ENCODE assay signal across 19 cellular contexts in genomic region chr9:135878528-135879236, GRCh38. TPM values are rescaled to one million over a fixed set of nuclear protein-coding genes. Genes with fewer than 3 reads are reported as not detected.
A peak's percentile ranks its signal among the peaks of the same experiment; 100 is the strongest.
DNase-seq lines count a peak whose midpoint lies in the region; ATAC-seq and TF ChIP-seq lines count a peak whose summit lies in the region.
"Had no signal": no experiment of that assay in that cellular context is flagged by ENCODE, and none has a peak within 500 bp of the region (broad histone marks: within the 10 kb centered on the region; RNA-seq: fewer than 3 reads in every experiment).

No MANE protein-coding gene starts in this region.

- no peak for ATAC-seq in activated T-cell treated with anti-CD3 and anti-CD28 coated beads, Interleukin-2, amount 50 U/mL, for 72 hours (replicated peaks in 1 of 2)
- peak in 1 of 2 donors; percentile 27 for ATAC-seq in stimulated activated naive B cell treated with anti-CD40 and anti-IgM and Interleukin-4, amounts not matched to agents 10 μg/mL and 1 μg/mL and 100 μg/mL, for 72 hours (replicated peaks)
- ATAC-seq: GM12878 had no signal

- no peak for DNase-seq in activated T-cell treated with anti-CD3 and anti-CD28 coated beads, Interleukin-2, amount 50 U/mL, for 24 hours
- DNase-seq in activated T-cell treated with anti-CD3 and anti-CD28 coated beads, Interleukin-2, amount 50 U/mL, for 72 hours = no peak
- peak; percentile 16 for DNase-seq in mesenteric fat pad (ENCODE audit: low spot score)
- DNase-seq in stimulated activated naive B cell treated with anti-CD40 and anti-IgM and Interleukin-4, amounts not matched to agents 10 μg/mL and 1 μg/mL and 100 μg/mL, for 72 hours = no peak
- no peak for DNase-seq in T-helper 1 cell
- no peak for DNase-seq in stimulated activated CD8-positive, alpha-beta memory T cell treated with anti-CD3 and anti-CD28 coated beads, Interleukin-4, amount 100 ng/mL, for 48 hours
- no peak for DNase-seq in brain microvascular endothelial cell
- DNase-seq: 8988T; CD8-positive, alpha-beta memory T cell; DND-41; GDM1; GOT3; MG63; NCI-H1092 treated with DMSO at 0.1 percent for 48 hours; NCI-H510A treated with DMSO at 0.1 percent for 48 hours; PC-9 had no signal

- H3K9me3 Mint-ChIP-seq in activated T-cell treated with anti-CD3 and anti-CD28 coated beads, Interleukin-2, amount 50 U/mL, for 24 hours = no peaks in the 10 kb centered on the region
- H3K9me3 Mint-ChIP-seq in activated T-cell treated with anti-CD3 and anti-CD28 coated beads, Interleukin-2, amount 50 U/mL, for 72 hours = no peaks in the 10 kb centered on the region
- H3K9me3 Mint-ChIP-seq in brain = no peaks in the 10 kb centered on the region
- H3K9me3 Mint-ChIP-seq in stimulated activated naive B cell treated with anti-CD40 and anti-IgM and Interleukin-4, amounts not matched to agents 10 μg/mL and 1 μg/mL and 100 μg/mL, for 72 hours = no peaks in the 10 kb centered on the region
- H3K9me3 Mint-ChIP-seq: CD8-positive, alpha-beta memory T cell had no signal

- H3K27me3 Mint-ChIP-seq in activated T-cell treated with anti-CD3 and anti-CD28 coated beads, Interleukin-2, amount 50 U/mL, for 24 hours = no peaks in the 10 kb centered on the region
- no peaks in the 10 kb centered on the region for H3K27me3 Mint-ChIP-seq in activated T-cell treated with anti-CD3 and anti-CD28 coated beads, Interleukin-2, amount 50 U/mL, for 72 hours (ENCODE audit: low read depth)
- H3K27me3 Mint-ChIP-seq in brain = no peaks in the 10 kb centered on the region
- H3K27me3 Mint-ChIP-seq in stimulated activated naive B cell treated with anti-CD40 and anti-IgM and Interleukin-4, amounts not matched to agents 10 μg/mL and 1 μg/mL and 100 μg/mL, for 72 hours = no peaks in the 10 kb centered on the region
- H3K27me3 Mint-ChIP-seq: CD8-positive, alpha-beta memory T cell had no signal

- H3K4me1 Mint-ChIP-seq in activated T-cell treated with anti-CD3 and anti-CD28 coated beads, Interleukin-2, amount 50 U/mL, for 24 hours (ENCODE audit: low read depth) = peaks cover 42% of the 10 kb centered on the region
- H3K4me1 Mint-ChIP-seq in activated T-cell treated with anti-CD3 and anti-CD28 coated beads, Interleukin-2, amount 50 U/mL, for 72 hours (ENCODE audit: low read depth) = peaks cover 35% of the 10 kb centered on the region
- H3K4me1 Mint-ChIP-seq in brain = peaks cover 62% of the 10 kb centered on the region
- H3K4me1 Mint-ChIP-seq in stimulated activated naive B cell treated with anti-CD40 and anti-IgM and Interleukin-4, amounts not matched to agents 10 μg/mL and 1 μg/mL and 100 μg/mL, for 72 hours = peaks cover 29 to 39% of the 10 kb centered on the region in 2 donors

- peak overlapping the region; percentile 26 for H3K27ac Mint-ChIP-seq in activated T-cell treated with anti-CD3 and anti-CD28 coated beads, Interleukin-2, amount 50 U/mL, for 24 hours
- no peak overlapping the region for H3K27ac Mint-ChIP-seq in activated T-cell treated with anti-CD3 and anti-CD28 coated beads, Interleukin-2, amount 50 U/mL, for 72 hours
- peak overlapping the region in 3 of 5 experiments; percentile 9 to 46 (median 30) for H3K27ac Mint-ChIP-seq in brain
- peak overlapping the region; percentile 20 for H3K27ac Mint-ChIP-seq in stimulated activated naive B cell treated with anti-CD40 and anti-IgM and Interleukin-4, amounts not matched to agents 10 μg/mL and 1 μg/mL and 100 μg/mL, for 72 hours

- no peak overlapping the region for H3K27ac ChIP-seq in brain microvascular endothelial cell
- H3K27ac ChIP-seq: BLaER1 treated with 17β-estradiol and CSF1 and Interleukin-3, amounts not matched to agents 10 nM and 100 nM; PC-9 had no signal

- no peaks in the 10 kb centered on the region for H3K36me3 ChIP-seq in brain microvascular endothelial cell (replicated peaks)

- TF ChIP-seq CTCF in brain (conservative IDR thresholded peaks at IDR 0.05) (no peak), brain microvascular endothelial cell (IDR thresholded peaks at IDR 0.05; ENCODE audit: low read depth, low read length, missing control alignments) (no peak)

- no peaks in the 10 kb centered on the region for H3K27me3 ChIP-seq in brain microvascular endothelial cell (replicated peaks)
- H3K27me3 ChIP-seq: BLaER1 treated with 17β-estradiol and CSF1 and Interleukin-3, amounts not matched to agents 10 nM and 100 nM; MG63 had no signal

- no peak overlapping the region for H3K4me3 Mint-ChIP-seq in activated T-cell treated with anti-CD3 and anti-CD28 coated beads, Interleukin-2, amount 50 U/mL, for 24 hours
- no peak overlapping the region for H3K4me3 Mint-ChIP-seq in activated T-cell treated with anti-CD3 and anti-CD28 coated beads, Interleukin-2, amount 50 U/mL, for 72 hours
- H3K4me3 Mint-ChIP-seq in brain = no peak overlapping the region
- no peak overlapping the region for H3K4me3 Mint-ChIP-seq in stimulated activated naive B cell treated with anti-CD40 and anti-IgM and Interleukin-4, amounts not matched to agents 10 μg/mL and 1 μg/mL and 100 μg/mL, for 72 hours
- H3K4me3 Mint-ChIP-seq: CD8-positive, alpha-beta memory T cell had no signal

- no peak overlapping the region for H3K4me3 ChIP-seq in brain microvascular endothelial cell (ENCODE audit: low read depth, low read length)
- H3K4me3 ChIP-seq: BLaER1 treated with 17β-estradiol and CSF1 and Interleukin-3, amounts not matched to agents 10 nM and 100 nM; GM12878; MG63; PC-9 had no signal

- in situ Hi-C loops in brain microvascular endothelial cell (cut with HindIII; ENCODE audit: low pct_ligation_motif_present, low sequenced_read_pairs) = no loop called here

- H3K36me3 Mint-ChIP-seq in activated T-cell treated with anti-CD3 and anti-CD28 coated beads, Interleukin-2, amount 50 U/mL, for 24 hours (ENCODE audit: low read depth) = peaks cover 46% of the 10 kb centered on the region
- H3K36me3 Mint-ChIP-seq in activated T-cell treated with anti-CD3 and anti-CD28 coated beads, Interleukin-2, amount 50 U/mL, for 72 hours (ENCODE audit: insufficient read depth in 2 of 2) = peaks cover 0 to 2% of the 10 kb centered on the region in 2 donors
- peaks cover 35% of the 10 kb centered on the region for H3K36me3 Mint-ChIP-seq in brain
- H3K36me3 Mint-ChIP-seq in stimulated activated naive B cell treated with anti-CD40 and anti-IgM and Interleukin-4, amounts not matched to agents 10 μg/mL and 1 μg/mL and 100 μg/mL, for 72 hours = peaks cover 8 to 34% of the 10 kb centered on the region in 2 donors

RNA-seq across cellular contexts. Expression of gene CAMSAP1, which starts 28.7 kb away (rescaled TPM):
- 10 to 100 TPM; 42.2 to 53.4 TPM for total RNA-seq in activated T-cell treated with anti-CD3 and anti-CD28 coated beads, Interleukin-2, amount 50 U/mL, for 72 hours
- 44.7 TPM for polyA plus RNA-seq in brain (ENCODE audit: insufficient read depth, low read depth, low replicate concordance)
- total RNA-seq in mesenteric fat pad = 35.3 TPM
